Comparison of ENCODE assay signal across 26 cellular contexts in genomic region chr20:9075264-9076095, GRCh38. TPM values are rescaled to one million over a fixed set of nuclear protein-coding genes. Genes with fewer than 3 reads are reported as not detected.
DNase-seq lines count a peak whose midpoint lies in the region; ATAC-seq, FAIRE-seq and TF ChIP-seq lines count a peak whose summit lies in the region.
"Had no signal": no experiment of that assay in that cellular context is flagged by ENCODE, and none has a peak within 500 bp of the region (broad histone marks: within the 10 kb centered on the region; RNA-seq: fewer than 3 reads in every experiment).

No MANE protein-coding gene starts in this region.

- ATAC-seq in left ventricle myocardium superior (peak; percentile 25), left cardiac atrium (no peak), HG02938 (IDR thresholded peaks at IDR 0.05; ENCODE audit: unreplicated experiment) (no peak), GM18502 (IDR thresholded peaks at IDR 0.05; ENCODE audit: poor library complexity, unreplicated experiment) (no peak)
- ATAC-seq: activated CD4-positive, alpha-beta T cell treated with anti-CD3 and anti-CD28 coated beads for 36 hours; activated T-cell treated with anti-CD3 and anti-CD28 coated beads, Interleukin-2, amount 50 U/mL, for 4 hours; lower lobe of right lung; Panc1; T-cell had no signal

- TF ChIP-seq CTCF in brain microvascular endothelial cell (IDR thresholded peaks at IDR 0.05; ENCODE audit: low read depth, low read length, missing control alignments) = no peak

- no peak overlapping the region for H3K27ac ChIP-seq in brain microvascular endothelial cell
- H3K27ac ChIP-seq: lower lobe of right lung, neutrophil, SJCRH30 had no signal

- intact Hi-C loops in left ventricle myocardium superior (cut with micrococcal nuclease) (loop anchor here (10.0 kb wide), 1 partner anchor 279 kb away; no protein-coding TSS in a partner anchor), left cardiac atrium (cut with DNase I) (loop anchor here in 1 of 2 donors (10.0 kb wide), 1 partner anchor 279 kb away; no protein-coding TSS in a partner anchor)

- in situ Hi-C loops in brain microvascular endothelial cell (cut with HindIII; ENCODE audit: low pct_ligation_motif_present, low sequenced_read_pairs) = no loop called here

- no peak overlapping the region for H3K4me3 ChIP-seq in brain microvascular endothelial cell (ENCODE audit: low read depth, low read length)
- H3K4me3 ChIP-seq: dorsolateral prefrontal cortex, lower lobe of right lung, SJCRH30, tibial nerve had no signal

- FAIRE-seq in islet of Langerhans (lab: Jason Lieb, UNC) = peak; percentile 41

- no peaks in the 10 kb centered on the region for H3K36me3 ChIP-seq in brain microvascular endothelial cell (replicated peaks)
- H3K36me3 ChIP-seq: lower lobe of right lung, neutrophil, SJCRH30, tibial nerve had no signal

- no peaks in the 10 kb centered on the region for H3K27me3 ChIP-seq in brain microvascular endothelial cell (replicated peaks)
- H3K27me3 ChIP-seq: tibial nerve had no signal

- DNase-seq in left ventricle myocardium superior = no peak
- no peak for DNase-seq in left cardiac atrium
- DNase-seq in NCI-H748 (lab: John Stamatoyannopoulos, UW; ENCODE audit: unreplicated experiment) = peak; percentile 93
- no peak for DNase-seq in NCI-H774 (lab: John Stamatoyannopoulos, UW)
- no peak for DNase-seq in brain microvascular endothelial cell
- DNase-seq: activated CD4-positive, alpha-beta T cell treated with anti-CD3 and anti-CD28 coated beads for 36 hours; activated CD8-positive, alpha-beta memory T cell treated with anti-CD3 and anti-CD28 coated beads for 24 hours; activated naive CD4-positive, alpha-beta T cell treated with anti-CD3 and anti-CD28 coated beads for 36 hours; activated T-cell treated with anti-CD3 and anti-CD28 coated beads, Interleukin-2, amount 50 U/mL, for 4 hours; central memory CD4-positive, alpha-beta T cell; dorsolateral prefrontal cortex; EL; foreskin fibroblast; immature natural killer cell; lower lobe of right lung; NCI-H1092; SJCRH30; stimulated activated CD4-positive, alpha-beta T cell treated with anti-CD3 and anti-CD28 coated beads, Interleukin-4, amount 100 ng/mL, for 24 hours; stimulated activated naive CD4-positive, alpha-beta T cell treated with Interleukin-2 at 50 U/mL for 16 hours; T-cell had no signal

RNA-seq across cellular contexts. Expression of gene PLCB4, which starts 6.6 kb away (rescaled TPM):
- total RNA-seq in left ventricle myocardium superior = 29.1 TPM
- total RNA-seq in left cardiac atrium = 10 to 100 TPM; 29.7 to 33.4 TPM
- total RNA-seq: activated naive CD4-positive, alpha-beta T cell treated with anti-CD3 and anti-CD28 coated beads for 36 hours had no signal
